In genomic region chr2:173280853-173281252, GRCh38 we compare ENCODE assay signal across 29 cellular contexts.
"Had no signal": no experiment of that assay in that cellular context is flagged by ENCODE, and none has a peak within 500 bp of the region (broad histone marks: within the 10 kb centered on the region; RNA-seq: fewer than 3 reads in every experiment).

No MANE protein-coding gene starts in this region.

- H3K27ac Mint-ChIP-seq: activated CD8-positive, alpha-beta memory T cell treated with anti-CD3 and anti-CD28 coated beads, Interleukin-2, amount 10 ng/mL, durations not matched to agents 7 days and 5 days; activated naive CD8-positive, alpha-beta T cell treated with anti-CD3 and anti-CD28 coated beads for 36 hours had no signal

- FAIRE-seq: RCC 7860, TTC549 had no signal

- H3K9ac ChIP-seq: KMS-11 had no signal

- H3K36me3 Mint-ChIP-seq: activated CD8-positive, alpha-beta memory T cell treated with anti-CD3 and anti-CD28 coated beads, Interleukin-2, amount 10 ng/mL, durations not matched to agents 7 days and 5 days; activated naive CD8-positive, alpha-beta T cell treated with anti-CD3 and anti-CD28 coated beads for 36 hours had no signal

- ATAC-seq: activated CD4-positive, CD25-positive, alpha-beta regulatory T cell treated with anti-CD3 and anti-CD28 coated beads, Interleukin-2, amount 50 U/mL, for 24 hours; activated CD8-positive, alpha-beta memory T cell treated with anti-CD3 and anti-CD28 coated beads, Interleukin-2, amount 10 ng/mL, durations not matched to agents 7 days and 5 days; body of pancreas; Right ventricle myocardium inferior had no signal

- H3K4me3 ChIP-seq: ascending aorta, body of pancreas, breast epithelium, PC-9 had no signal

- DNase-seq: activated CD4-positive, alpha-beta T cell treated with anti-CD3 and anti-CD28 coated beads for 48 hours; activated CD8-positive, alpha-beta memory T cell treated with anti-CD3 and anti-CD28 coated beads for 24 hours; activated CD8-positive, alpha-beta memory T cell treated with anti-CD3 and anti-CD28 coated beads, Interleukin-2, amount 10 ng/mL, durations not matched to agents 7 days and 5 days; activated CD8-positive, alpha-beta memory T cell treated with anti-CD3 and anti-CD28 coated beads, Interleukin-2, amount 50 U/mL, for 48 hours; activated gamma-delta T cell treated with Interleukin-2 at 50 U/mL for 16 hours; activated naive CD4-positive, alpha-beta T cell treated with anti-CD3 and anti-CD28 coated beads, Interleukin-2, amount 50 U/mL, for 16 hours; activated naive CD8-positive, alpha-beta T cell treated with anti-CD3 and anti-CD28 coated beads for 36 hours; amygdala; body of pancreas; MM.1S; MV-4-11; NCI-H1092; NCI-H1436 treated with DMSO at 0.1 percent for 48 hours; NCI-H1694 treated with DMSO at 0.1 percent for 48 hours; NCI-H2029; NCI-H345; NCI-H524 treated with DMSO at 0.1 percent for 48 hours; PC-9; SIG-M5; SW 1271; T1000 had no signal

- H3K27me3 ChIP-seq: ascending aorta, body of pancreas, breast epithelium had no signal

- H3K9me3 ChIP-seq: ascending aorta, body of pancreas had no signal

- H3K9me3 Mint-ChIP-seq: activated naive CD8-positive, alpha-beta T cell treated with anti-CD3 and anti-CD28 coated beads for 36 hours had no signal

- H3K27me3 Mint-ChIP-seq: activated naive CD8-positive, alpha-beta T cell treated with anti-CD3 and anti-CD28 coated beads for 36 hours had no signal

- H3K4me1 Mint-ChIP-seq: activated naive CD8-positive, alpha-beta T cell treated with anti-CD3 and anti-CD28 coated beads for 36 hours had no signal

- H3K4me3 Mint-ChIP-seq: activated CD8-positive, alpha-beta memory T cell treated with anti-CD3 and anti-CD28 coated beads, Interleukin-2, amount 10 ng/mL, durations not matched to agents 7 days and 5 days; activated naive CD8-positive, alpha-beta T cell treated with anti-CD3 and anti-CD28 coated beads for 36 hours had no signal

- H3K4me2 ChIP-seq: KMS-11, PC-9 had no signal

- H3K36me3 ChIP-seq: ascending aorta, breast epithelium had no signal

- H3K27ac ChIP-seq: ascending aorta, body of pancreas, breast epithelium, KMS-11, PC-9, RWPE1 had no signal

- H3K4me1 ChIP-seq: ascending aorta, body of pancreas, breast epithelium had no signal

- H2AFZ ChIP-seq: PC-9 had no signal
